ENCODE assay signal across 22 cellular contexts in genomic region chr6:128063850-128064539, GRCh38.
A peak's percentile ranks its signal among the peaks of the same experiment; 100 is the strongest.
DNase-seq lines count a peak whose midpoint lies in the region; ATAC-seq, FAIRE-seq and TF ChIP-seq lines count a peak whose summit lies in the region.
"Had no signal": no experiment of that assay in that cellular context is flagged by ENCODE, and none has a peak within 500 bp of the region (broad histone marks: within the 10 kb centered on the region; RNA-seq: fewer than 3 reads in every experiment).

No MANE protein-coding gene starts in this region.

- H3K4me3 ChIP-seq in GM23338 (no peak overlapping the region), SK-N-MC (peak overlapping the region; percentile 32), HepG2 (replicated peaks in 1 of 3; ENCODE audit: insufficient read depth in 1 of 3, low read depth in 2 of 3, low read length in 3 of 3) (no peak overlapping the region; a peak in 1 of 6 replicates), upper lobe of right lung (no peak overlapping the region)
- H3K4me3 ChIP-seq: BLaER1 treated with 17β-estradiol and CSF1 and Interleukin-3, amounts not matched to agents 10 nM and 100 nM had no signal

- no peaks in the 10 kb centered on the region for H3K27me3 Mint-ChIP-seq in GM23338 (ENCODE audit: insufficient read depth, low read depth, poor library complexity)
- no peaks in the 10 kb centered on the region for H3K27me3 Mint-ChIP-seq in progenitor cell of endocrine pancreas
- H3K27me3 Mint-ChIP-seq: CD8-positive, alpha-beta memory T cell had no signal

- TF ChIP-seq CTCF in GM23338 (conservative IDR thresholded peaks at IDR 0.05; ENCODE audit: low read depth in 2 of 2) (no peak), HepG2 (CRISPR knock-in tag; IDR thresholded peaks at IDR 0.05) (no peak), progenitor cell of endocrine pancreas (IDR thresholded peaks at IDR 0.05; ENCODE audit: unreplicated experiment) (no peak), upper lobe of right lung (IDR thresholded peaks at IDR 0.05) (no peak)

- POLR2A ChIA-PET in HepG2 (lab: Yijun Ruan, JAX), result interaction anchor here (1.5 to 2.3 kb wide), 4 partner anchors 441 to 456 kb away, joined by 3 to 13 read pairs (median 10); partner anchors contain the start of gene PTPRK

- CTCF ChIA-PET in HepG2 (lab: Yijun Ruan, JAX; ENCODE audit: low intra/inter-chr PET ratio, low total read pairs), result no interaction called here

- peaks cover 31% of the 10 kb centered on the region for H3K4me1 Mint-ChIP-seq in GM23338
- peaks cover 34% of the 10 kb centered on the region for H3K4me1 Mint-ChIP-seq in progenitor cell of endocrine pancreas (ENCODE audit: low read depth)
- H3K4me1 Mint-ChIP-seq: CD8-positive, alpha-beta memory T cell had no signal

- no peak for TF ChIP-seq POLR2A in HepG2 (IDR thresholded peaks at IDR 0.05; ENCODE audit: insufficient read depth in 1 of 2, low read depth in 2 of 2, low read length in 2 of 2)

- H3K9me3 Mint-ChIP-seq in GM23338 (no peaks in the 10 kb centered on the region), progenitor cell of endocrine pancreas (ENCODE audit: low read depth) (no peaks in the 10 kb centered on the region)
- H3K9me3 Mint-ChIP-seq: CD8-positive, alpha-beta memory T cell had no signal

- intact Hi-C loops in HepG2 (cut with micrococcal nuclease; ENCODE audit: unreplicated experiment) (loop anchor here (1.0 to 10.0 kb wide), 4 partner anchors 57 to 456 kb away; partner anchors contain the start of gene PTPRK), upper lobe of right lung (cut with DNase I) (no loop called here)

- TF ChIP-seq EP300 in HepG2 (IDR thresholded peaks at IDR 0.05; ENCODE audit: low read depth in 2 of 2, low read length in 2 of 2) (no peak), HepG2 (CRISPR knock-in tag; IDR thresholded peaks at IDR 0.05; ENCODE audit: borderline replicate concordance) (no peak)

- H3K27me3 ChIP-seq in GM23338 (ENCODE audit: insufficient read depth) (no peaks in the 10 kb centered on the region), HepG2 (ENCODE audit: control insufficient read depth in 1 of 2, insufficient read depth in 2 of 2, low read length in 2 of 2) (no peaks in the 10 kb centered on the region), upper lobe of right lung (no peaks in the 10 kb centered on the region)
- H3K27me3 ChIP-seq: BLaER1 treated with 17β-estradiol and CSF1 and Interleukin-3, amounts not matched to agents 10 nM and 100 nM had no signal

- H3K9ac ChIP-seq in SK-N-MC (ENCODE audit: insufficient read length) (peak overlapping the region; percentile 5), HepG2 (ENCODE audit: insufficient read depth, low read depth, low read length) (0 out of 2 replicates have a peak overlapping the region, but pooled peaks have one; percentile 3)
- H3K9ac ChIP-seq: BLaER1 treated with 17β-estradiol and CSF1 and Interleukin-3, amounts not matched to agents 10 nM and 100 nM had no signal

- no peak overlapping the region for H3K4me3 Mint-ChIP-seq in GM23338
- no peak overlapping the region for H3K4me3 Mint-ChIP-seq in progenitor cell of endocrine pancreas (ENCODE audit: low read depth)
- H3K4me3 Mint-ChIP-seq: CD8-positive, alpha-beta memory T cell had no signal

- peaks cover 26% of the 10 kb centered on the region for H3K4me1 ChIP-seq in GM23338 (ENCODE audit: insufficient read depth)
- H3K4me1 ChIP-seq in HepG2 (ENCODE audit: insufficient read depth, low read length), result peaks cover 54% of the 10 kb centered on the region
- H3K4me1 ChIP-seq in upper lobe of right lung, result no peaks in the 10 kb centered on the region
- H3K4me1 ChIP-seq: BLaER1 treated with 17β-estradiol and CSF1 and Interleukin-3, amounts not matched to agents 10 nM and 100 nM had no signal

- H3K27ac ChIP-seq in GM23338 (ENCODE audit: low read depth) (no peak overlapping the region), SK-N-MC (peak overlapping the region; percentile 56), HepG2 (ENCODE audit: extremely low read length, insufficient read depth, low read length) (peak overlapping the region; percentile 77), substantia nigra (ENCODE audit: low read depth, low read length, poor library complexity, severe bottlenecking) (no peak overlapping the region), upper lobe of right lung (no peak overlapping the region)
- H3K27ac ChIP-seq: BLaER1 treated with 17β-estradiol and CSF1 and Interleukin-3, amounts not matched to agents 10 nM and 100 nM; RWPE1 had no signal

- H3K9me2 ChIP-seq in GM23338 (ENCODE audit: insufficient read depth), result no peaks in the 10 kb centered on the region

- no peak overlapping the region for H2AFZ ChIP-seq in GM23338
- no peak overlapping the region for H2AFZ ChIP-seq in HepG2 (ENCODE audit: low read length)

- H3K9me3 ChIP-seq in SK-N-MC (ENCODE audit: low read depth, low read length) (no peaks in the 10 kb centered on the region), HepG2 (ENCODE audit: low read length) (no peaks in the 10 kb centered on the region), upper lobe of right lung (no peaks in the 10 kb centered on the region)
- H3K9me3 ChIP-seq: BLaER1 treated with 17β-estradiol and CSF1 and Interleukin-3, amounts not matched to agents 10 nM and 100 nM had no signal

- no peaks in the 10 kb centered on the region for H3F3A ChIP-seq in GM23338 (replicated peaks; ENCODE audit: low read depth)

- H3K27ac Mint-ChIP-seq in GM23338 (peak overlapping the region; percentile 57; the same call in 1 of the 2 replicates), progenitor cell of endocrine pancreas (peak overlapping the region; percentile 69)

- H3K4me2 ChIP-seq in GM23338 (no peak overlapping the region), HepG2 (ENCODE audit: low read depth, low read length) (peak overlapping the region; percentile 52)
- H3K4me2 ChIP-seq: BLaER1 treated with 17β-estradiol and CSF1 and Interleukin-3, amounts not matched to agents 10 nM and 100 nM had no signal

- H3K36me3 Mint-ChIP-seq in GM23338 (ENCODE audit: low read depth) (no peaks in the 10 kb centered on the region), progenitor cell of endocrine pancreas (ENCODE audit: insufficient read depth) (peaks cover 11% of the 10 kb centered on the region)

- WGBS in HepG2 (ENCODE audit: low lambda C conversion rate), result 82% methylated on average over 3 of the region's 3 CpGs

- BruUV-seq in HepG2 (replicated peaks; lab: Mats Ljungman, UMichigan), result no TSS peak

- in situ Hi-C loops in HepG2 (cut with HindIII; ENCODE audit: extremely low pct_ligation_motif_present, low pct_unique_long_range_greater_than_20kb), result no loop called here

- H3K36me3 ChIP-seq in GM23338 (ENCODE audit: insufficient read depth), result 0 out of 2 replicates have a peak, but pooled peaks cover 4% of the 10 kb centered on the region
- H3K36me3 ChIP-seq in SK-N-MC (ENCODE audit: insufficient read depth, low read length), result no peaks in the 10 kb centered on the region
- peaks cover 10 to 33% of the 10 kb centered on the region in 2 experiments for H3K36me3 ChIP-seq in HepG2 (replicated peaks in 1 of 2; ENCODE audit: control insufficient read depth in 1 of 2, insufficient read depth in 2 of 2, low read length in 2 of 2)
- no peaks in the 10 kb centered on the region for H3K36me3 ChIP-seq in upper lobe of right lung

- H4K20me1 ChIP-seq in GM23338 (replicated peaks; ENCODE audit: insufficient read depth) (no peaks in the 10 kb centered on the region), HepG2 (ENCODE audit: insufficient read depth, low read length) (no peaks in the 10 kb centered on the region)
- H4K20me1 ChIP-seq: BLaER1 treated with 17β-estradiol and CSF1 and Interleukin-3, amounts not matched to agents 10 nM and 100 nM had no signal

- no peak for FAIRE-seq in HepG2 (lab: Jason Lieb, UNC)
- FAIRE-seq: D721Med, H54 had no signal

- no peak for ATAC-seq in GM23338
- ATAC-seq in HepG2, result peak; percentile 4; the same call in 1 of the 3 replicates
- ATAC-seq in upper lobe of right lung, result no peak
- ATAC-seq: SK-N-SH treated with all-trans-retinoic acid at 6 μM for 48 hours had no signal

- no peaks in the 10 kb centered on the region for H3K79me2 ChIP-seq in GM23338 (replicated peaks; ENCODE audit: insufficient read depth)
- H3K79me2 ChIP-seq in HepG2 (ENCODE audit: insufficient read depth, low read length), result no peaks in the 10 kb centered on the region

- no peak for TF ChIP-seq RAD21 in HepG2 (CRISPR knock-in tag; IDR thresholded peaks at IDR 0.05)

- no peak for DNase-seq in GM23338 (ENCODE audit: low spot score)
- no peak for DNase-seq in SK-N-MC (ENCODE audit: low read depth, low spot score)
- DNase-seq in HepG2 (ENCODE audit: low spot score), result no peak
- DNase-seq in progenitor cell of endocrine pancreas (ENCODE audit: low spot score, unreplicated experiment), result no peak
- no peak for DNase-seq in substantia nigra (lab: John Stamatoyannopoulos, UW)
- no peak for DNase-seq in D341Med (ENCODE audit: low spot score)
- DNase-seq in upper lobe of right lung, result no peak
- DNase-seq in activated CD4-positive, alpha-beta T cell treated with anti-CD3 and anti-CD28 coated beads for 1 hour, result no peak
- DNase-seq: ACHN; CD8-positive, alpha-beta memory T cell; EL; GF-D8; NCI-H1417; NCI-H1694 treated with DMSO at 0.1 percent for 48 hours; NCI-H446 treated with DMSO at 0.1 percent for 48 hours; NCI-H526 treated with DMSO at 0.1 percent for 48 hours; SIG-M5 had no signal

TF ChIP-seq in GM23338, 12 proteins besides CTCF, POLR2A, EP300 and RAD21 (continues in another document):
- TF ChIP-seq POLR2AphosphoS5 (IDR thresholded peaks at IDR 0.05; ENCODE audit: low read depth) (no peak), JUNB (IDR thresholded peaks at IDR 0.05; ENCODE audit: unreplicated experiment) (no peak)

Comparison
In these comparisons a context has a peak if more than half of its experiments do, and no peak if none do; other contexts are left out.
1. H3K27ac ChIP-seq: peak in SK-N-MC (single experiment) and HepG2 (single experiment); none in GM23338 (single experiment), substantia nigra (single experiment) and upper lobe of right lung (single experiment).